ENCODE assay signal across 18 cellular contexts in genomic region chr10:60892571-60892970, GRCh38. TPM values are rescaled to one million over a fixed set of nuclear protein-coding genes. Genes with fewer than 3 reads are reported as not detected.
DNase-seq lines count a peak whose midpoint lies in the region; ATAC-seq and TF ChIP-seq lines count a peak whose summit lies in the region.
"Had no signal": no experiment of that assay in that cellular context is flagged by ENCODE, and none has a peak within 500 bp of the region (broad histone marks: within the 10 kb centered on the region; RNA-seq: fewer than 3 reads in every experiment).

No MANE protein-coding gene starts in this region.

- 98% methylated on average over 8 of the region's 8 CpGs for WGBS in mesenchymal stem cell
- 92 to 96% methylated on average over 8 of the region's 8 CpGs for WGBS in testis, 2 donors
- 81% methylated on average over 8 of the region's 8 CpGs for WGBS in mammary epithelial cell (ENCODE audit: low coverage, missing lambda C conversion rate)

- peak; percentile 44 for ATAC-seq in left ventricle myocardium superior
- ATAC-seq in HG03196 (IDR thresholded peaks at IDR 0.05; ENCODE audit: unreplicated experiment) = no peak
- ATAC-seq: GM23338 had no signal

- H2AK5ac ChIP-seq in mesenchymal stem cell (ENCODE audit: low read length, severe bottlenecking) = peak overlapping the region; percentile 7

- no peak overlapping the region for H2BK15ac ChIP-seq in mesenchymal stem cell (ENCODE audit: low read depth, poor library complexity, severe bottlenecking)

- H3K14ac ChIP-seq in mesenchymal stem cell (ENCODE audit: low read length in 2 of 2) = no peak overlapping the region

- CTCF ChIA-PET in mammary epithelial cell (lab: Charles Lee; ENCODE audit: low non-redundant PET) = no interaction called here

- H3K23ac ChIP-seq in mesenchymal stem cell (ENCODE audit: low read length in 2 of 2) = no peak overlapping the region

- no peak overlapping the region for H2BK12ac ChIP-seq in mesenchymal stem cell (ENCODE audit: low read length in 2 of 2)

- H3K27ac ChIP-seq in mesenchymal stem cell (ENCODE audit: low read length, poor library complexity, severe bottlenecking) = peak overlapping the region; percentile 31
- H3K27ac ChIP-seq in testis = peak overlapping the region; percentile 12 to 32
- no peak overlapping the region for H3K27ac ChIP-seq in mammary epithelial cell (ENCODE audit: insufficient read depth, low read depth, low read length)
- H3K27ac ChIP-seq: BLaER1 had no signal

- H2BK120ac ChIP-seq in mesenchymal stem cell (ENCODE audit: low read depth, low read length) = no peak overlapping the region

- no peak overlapping the region for H3K4me3 ChIP-seq in mesenchymal stem cell (ENCODE audit: insufficient read depth in 1 of 2, low read depth in 1 of 2, low read length in 2 of 2)
- H3K4me3 ChIP-seq in testis = no peak overlapping the region
- no peak overlapping the region for H3K4me3 ChIP-seq in mammary epithelial cell (replicated peaks in 1 of 3; ENCODE audit: insufficient read depth in 1 of 3, low read depth in 2 of 3, low read length in 3 of 3)
- H3K4me3 ChIP-seq: BLaER1, GM23338 had no signal

- no TSS peak for BruUV-seq in mammary epithelial cell (replicated peaks; lab: Mats Ljungman, UMichigan)

- H3K18ac ChIP-seq in mesenchymal stem cell (ENCODE audit: low read depth in 1 of 2, low read length in 2 of 2) = no peak overlapping the region

- H4K8ac ChIP-seq in mesenchymal stem cell (ENCODE audit: low read length) = no peak overlapping the region

- H3K9ac ChIP-seq in mesenchymal stem cell (ENCODE audit: low read length) (no peak overlapping the region), mammary epithelial cell (ENCODE audit: insufficient read depth, low read length) (no peak overlapping the region)
- H3K9ac ChIP-seq: BLaER1 had no signal

- no peak overlapping the region for H4K91ac ChIP-seq in mesenchymal stem cell (ENCODE audit: low read length)

- H3K36me3 ChIP-seq in mesenchymal stem cell (ENCODE audit: control insufficient read depth in 1 of 2, insufficient read depth in 2 of 2, low read depth in 1 of 2, low read length in 2 of 2) (peaks cover 0 to 13% of the 10 kb centered on the region in 2 experiments), testis (ENCODE audit: low read depth, missing control alignments) (no peaks in the 10 kb centered on the region), mammary epithelial cell (ENCODE audit: insufficient read depth, low read length) (no peaks in the 10 kb centered on the region)

- peaks cover 19% of the 10 kb centered on the region for H3K79me1 ChIP-seq in mesenchymal stem cell (replicated peaks; ENCODE audit: low read length, poor library complexity, severe bottlenecking)

- H3K27me3 ChIP-seq in mesenchymal stem cell (ENCODE audit: control insufficient read depth in 1 of 2, insufficient read depth in 1 of 2, low read length in 2 of 2) (no peaks in the 10 kb centered on the region), testis (no peaks in the 10 kb centered on the region), mammary epithelial cell (ENCODE audit: insufficient read depth, low read length) (no peaks in the 10 kb centered on the region)
- H3K27me3 ChIP-seq: BLaER1 had no signal

- in situ Hi-C loops in mammary epithelial cell (cut with MboI; ENCODE audit: low sequenced_read_pairs in 2 of 2) = no loop called here

- H4K20me1 ChIP-seq in mammary epithelial cell (ENCODE audit: insufficient read depth, low read length) = no peaks in the 10 kb centered on the region
- H4K20me1 ChIP-seq: BLaER1 had no signal

- H2BK5ac ChIP-seq in mesenchymal stem cell (ENCODE audit: low read depth, low read length, poor library complexity, severe bottlenecking) = no peak overlapping the region

- H3K4me1 ChIP-seq in mesenchymal stem cell (ENCODE audit: control insufficient read depth, insufficient read depth, low read depth, low read length) (peaks cover 3% of the 10 kb centered on the region), testis (peaks cover 35% of the 10 kb centered on the region), mammary epithelial cell (ENCODE audit: insufficient read depth, low read length) (no peaks in the 10 kb centered on the region)

- H2AFZ ChIP-seq in mesenchymal stem cell (ENCODE audit: low read depth, low read length) (no peak overlapping the region), mammary epithelial cell (ENCODE audit: low read depth, low read length) (no peak overlapping the region)
- H2AFZ ChIP-seq: GM23338 had no signal

- intact Hi-C loops in left ventricle myocardium superior (cut with micrococcal nuclease) = no loop called here
- intact Hi-C loops in cardiac septum (cut with DNase I) = no loop called here
- intact Hi-C loops in testis (cut with DNase I; ENCODE audit: low total_unique reads) = no loop called here
- intact Hi-C loops in mammary epithelial cell (cut with micrococcal nuclease) = no loop called here

- TF ChIP-seq CTCF in testis (IDR thresholded peaks at IDR 0.05) = no peak
- TF ChIP-seq CTCF in mammary epithelial cell (conservative IDR thresholded peaks at IDR 0.05 in 1 of 2, IDR thresholded peaks at IDR 0.05 in 1 of 2; ENCODE audit: extremely low read depth in 1 of 2, insufficient read depth in 1 of 2, low read depth in 1 of 2, low read length in 2 of 2) = no peak

- H3K4ac ChIP-seq in mesenchymal stem cell (ENCODE audit: low read depth in 1 of 2, low read length in 2 of 2) = no peak overlapping the region

- dilution Hi-C loops in mammary epithelial cell (cut with HindIII; ENCODE audit: low sequenced_read_pairs) = no loop called here

- no peak overlapping the region for H3K4me2 ChIP-seq in mesenchymal stem cell (ENCODE audit: low read length, poor library complexity, severe bottlenecking)
- H3K4me2 ChIP-seq in mammary epithelial cell (ENCODE audit: insufficient read depth, low read depth, low read length) = no peak overlapping the region
- H3K4me2 ChIP-seq: BLaER1, GM23338 had no signal

- DNase-seq in NCI-H1417 (lab: John Stamatoyannopoulos, UW) (peak; percentile 11 to 87 (median 38)), NCI-H1417 treated with DMSO at 0.1 percent for 48 hours (lab: John Stamatoyannopoulos, UW) (no peak), left ventricle myocardium superior (no peak), cardiac septum (ENCODE audit: low spot score) (no peak), mesenchymal stem cell (no peak), testis (no peak), mammary epithelial cell (no peak)
- DNase-seq: 8988T; AML-193; Calu3; CD8-positive, alpha-beta memory T cell; DMS 273 treated with DMSO at 0.1 percent for 48 hours; DMS79 treated with DMSO at 0.1 percent for 48 hours; EL; H9 had no signal

- no peak for TF ChIP-seq POLR2A in testis (IDR thresholded peaks at IDR 0.05)

- no peaks in the 10 kb centered on the region for H3K9me3 ChIP-seq in mesenchymal stem cell (ENCODE audit: control insufficient read depth, low read length)
- no peaks in the 10 kb centered on the region for H3K9me3 ChIP-seq in testis
- no peaks in the 10 kb centered on the region for H3K9me3 ChIP-seq in mammary epithelial cell (replicated peaks; ENCODE audit: insufficient read depth, low read length)

- H3K79me2 ChIP-seq in mammary epithelial cell (ENCODE audit: insufficient read depth, low read length) = no peaks in the 10 kb centered on the region

RNA-seq across cellular contexts. Expression of gene RHOBTB1, which starts 51.4 kb away (rescaled TPM):
- total RNA-seq in left ventricle myocardium superior (13.5 TPM), cardiac septum (16.3 TPM), testis (10 to 100 TPM; 44.7 to 47.1 TPM), mammary epithelial cell (1 to 10 TPM; 3.4 to 6.5 TPM)
- polyA plus RNA-seq in mesenchymal stem cell (2013, experiment 1 of 2) = 60.2 TPM
- 60.6 TPM for polyA plus RNA-seq in mesenchymal stem cell (2013, experiment 2 of 2)
- polyA plus RNA-seq in testis (ENCODE audit: insufficient read depth, low read depth, low replicate concordance) (38.1 TPM), mammary epithelial cell (2.4 TPM)
- polyA minus RNA-seq in mammary epithelial cell = 0.83 TPM
- polyA plus RNA-seq: CD8-positive, alpha-beta memory T cell had no signal

Comparison
In these comparisons a context has a peak if more than half of its experiments do, and no peak if none do; other contexts are left out.
1. DNase-seq: peak in NCI-H1417 (3 of 3); none in NCI-H1417 treated with DMSO at 0.1 percent for 48 hours (single experiment), left ventricle myocardium superior (single experiment), cardiac septum (single experiment), mesenchymal stem cell (single experiment), testis (single experiment) and mammary epithelial cell (single experiment).